In the genomic region with DNA sequence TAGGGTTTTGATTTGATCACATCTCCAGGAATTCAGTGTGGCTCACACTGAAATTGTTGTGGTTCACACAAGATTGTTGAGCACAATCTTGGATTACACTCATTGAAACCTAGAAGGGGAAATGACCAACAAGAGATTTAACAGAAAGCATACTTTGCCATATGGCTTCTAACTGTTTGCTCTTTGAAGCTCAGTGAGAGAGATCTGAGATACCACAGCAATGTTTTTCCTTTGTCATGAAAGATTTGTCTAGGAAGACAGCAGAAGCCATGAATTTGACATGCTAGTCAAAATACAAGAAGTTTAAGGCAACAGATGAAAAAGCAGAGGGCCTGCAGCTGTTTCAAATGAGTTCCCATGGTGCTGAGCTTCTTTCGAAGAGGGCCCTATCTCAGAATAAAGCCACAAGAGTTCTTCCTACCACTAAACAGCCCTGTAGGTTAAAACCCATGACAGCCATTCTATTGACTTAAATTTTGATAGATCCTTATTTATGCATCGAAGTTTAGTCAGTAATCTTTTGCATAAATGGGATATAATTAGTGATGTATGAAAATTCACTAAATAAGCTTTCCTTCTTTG, we compare ENCODE assay signal across 2 cellular contexts.
TF ChIP-seq lines count a peak whose summit lies in the region.

No MANE protein-coding gene starts in this region.

TF ChIP-seq in SK-N-SH, 30 proteins besides CTCF, POLR2A, EP300 and RAD21:
- TF ChIP-seq, protein P1, sequence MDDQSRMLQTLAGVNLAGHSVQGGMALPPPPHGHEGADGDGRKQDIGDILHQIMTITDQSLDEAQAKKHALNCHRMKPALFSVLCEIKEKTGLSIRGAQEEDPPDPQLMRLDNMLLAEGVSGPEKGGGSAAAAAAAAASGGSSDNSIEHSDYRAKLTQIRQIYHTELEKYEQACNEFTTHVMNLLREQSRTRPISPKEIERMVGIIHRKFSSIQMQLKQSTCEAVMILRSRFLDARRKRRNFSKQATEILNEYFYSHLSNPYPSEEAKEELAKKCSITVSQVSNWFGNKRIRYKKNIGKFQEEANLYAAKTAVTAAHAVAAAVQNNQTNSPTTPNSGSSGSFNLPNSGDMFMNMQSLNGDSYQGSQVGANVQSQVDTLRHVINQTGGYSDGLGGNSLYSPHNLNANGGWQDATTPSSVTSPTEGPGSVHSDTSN (IDR thresholded peaks at IDR 0.05), result peak; percentile 52; the same call in 1 of the 2 replicates
- TF ChIP-seq NFIC (IDR thresholded peaks at IDR 0.05; ENCODE audit: borderline replicate concordance), result no peak
- TF ChIP-seq TCF12 (IDR thresholded peaks at IDR 0.05), result peak; percentile 56; the same call in 1 of the 2 replicates

TF ChIP-seq in SK-N-SH treated with all-trans-retinoic acid at 6 μM for 48 hours, 23 proteins besides CTCF, POLR2A, EP300 and RAD21:
- TF ChIP-seq BACH2 (CRISPR knock-in tag; IDR thresholded peaks at IDR 0.05; ENCODE audit: borderline replicate concordance) (no peak), PPARA (CRISPR knock-in tag; IDR thresholded peaks at IDR 0.05; ENCODE audit: borderline replicate concordance) (no peak), GLIS3 (CRISPR knock-in tag; IDR thresholded peaks at IDR 0.05) (no peak), ZNF8 (CRISPR knock-in tag; IDR thresholded peaks at IDR 0.05) (no peak), ZC3H10 (CRISPR knock-in tag; IDR thresholded peaks at IDR 0.05) (no peak), ESRRG (CRISPR knock-in tag; IDR thresholded peaks at IDR 0.05) (no peak), OSR1 (CRISPR knock-in tag; IDR thresholded peaks at IDR 0.05) (no peak)
- TF ChIP-seq, protein P2, sequence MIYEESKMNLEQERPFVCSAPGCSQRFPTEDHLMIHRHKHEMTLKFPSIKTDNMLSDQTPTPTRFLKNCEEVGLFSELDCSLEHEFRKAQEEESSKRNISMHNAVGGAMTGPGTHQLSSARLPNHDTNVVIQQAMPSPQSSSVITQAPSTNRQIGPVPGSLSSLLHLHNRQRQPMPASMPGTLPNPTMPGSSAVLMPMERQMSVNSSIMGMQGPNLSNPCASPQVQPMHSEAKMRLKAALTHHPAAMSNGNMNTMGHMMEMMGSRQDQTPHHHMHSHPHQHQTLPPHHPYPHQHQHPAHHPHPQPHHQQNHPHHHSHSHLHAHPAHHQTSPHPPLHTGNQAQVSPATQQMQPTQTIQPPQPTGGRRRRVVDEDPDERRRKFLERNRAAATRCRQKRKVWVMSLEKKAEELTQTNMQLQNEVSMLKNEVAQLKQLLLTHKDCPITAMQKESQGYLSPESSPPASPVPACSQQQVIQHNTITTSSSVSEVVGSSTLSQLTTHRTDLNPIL (CRISPR knock-in tag; IDR thresholded peaks at IDR 0.05; ENCODE audit: low read depth), result no peak
